Comparison of ENCODE assay signal across 16 cellular contexts in genomic region chr18:62518460-62519375, GRCh38. TPM values are rescaled to one million over a fixed set of nuclear protein-coding genes. Genes with fewer than 3 reads are reported as not detected.
DNase-seq lines count a peak whose midpoint lies in the region; ATAC-seq and TF ChIP-seq lines count a peak whose summit lies in the region.
"Had no signal": no experiment of that assay in that cellular context is flagged by ENCODE, and none has a peak within 500 bp of the region (broad histone marks: within the 10 kb centered on the region; RNA-seq: fewer than 3 reads in every experiment).

No MANE protein-coding gene starts in this region.

- no peak overlapping the region for H2AFZ ChIP-seq in PC-3 (ENCODE audit: low read length)

- H3K4me3 Mint-ChIP-seq in effector memory CD8-positive, alpha-beta T cell, result no peak overlapping the region

- H4K20me1 ChIP-seq in PC-3 (ENCODE audit: low read length), result no peaks in the 10 kb centered on the region

- H3K4me1 ChIP-seq in PC-3 (ENCODE audit: insufficient read depth, low read length), result peaks cover 21% of the 10 kb centered on the region

- peaks cover 4 to 15% of the 10 kb centered on the region in 2 donors for H3K4me1 Mint-ChIP-seq in effector memory CD8-positive, alpha-beta T cell (ENCODE audit: low read depth in 2 of 2)

- H3K4me3 ChIP-seq in PC-3 (ENCODE audit: low read length) (no peak overlapping the region), astrocyte of the spinal cord (ENCODE audit: low read depth, low read length) (no peak overlapping the region)

- CTCF ChIA-PET in PC-3 (lab: Charles Lee), result no interaction called here

- TF ChIP-seq POLR2A in GM18505 (IDR thresholded peaks at IDR 0.05; ENCODE audit: borderline replicate concordance, extremely low read depth, insufficient read depth, insufficient read length), result no peak

- peaks cover 10% of the 10 kb centered on the region for H3K36me3 Mint-ChIP-seq in effector memory CD8-positive, alpha-beta T cell (ENCODE audit: insufficient read depth)

- in situ Hi-C loops in astrocyte of the spinal cord (cut with HindIII; ENCODE audit: low sequenced_read_pairs), result no loop called here

- H3K36me3 ChIP-seq in PC-3 (ENCODE audit: low read depth, low read length), result peaks cover 7% of the 10 kb centered on the region; the same call in 1 of the 2 replicates

- no peaks in the 10 kb centered on the region for H3K27me3 Mint-ChIP-seq in effector memory CD8-positive, alpha-beta T cell

- H3K9me2 ChIP-seq in PC-3 (replicated peaks; ENCODE audit: low read length), result no peaks in the 10 kb centered on the region

- no peak overlapping the region for H3K4me2 ChIP-seq in PC-3 (ENCODE audit: low read length)

- H3K27ac Mint-ChIP-seq in effector memory CD8-positive, alpha-beta T cell, result no peak overlapping the region

- ATAC-seq in PC-3, result no peak
- ATAC-seq in effector memory CD8-positive, alpha-beta T cell (replicated peaks), result no peak
- ATAC-seq in HG02759 (IDR thresholded peaks at IDR 0.05; ENCODE audit: unreplicated experiment), result no peak
- no peak for ATAC-seq in GM18505 (IDR thresholded peaks at IDR 0.05; ENCODE audit: unreplicated experiment)
- ATAC-seq: HCT116 had no signal

- H3K27me3 ChIP-seq in PC-3 (ENCODE audit: low read length), result no peaks in the 10 kb centered on the region

- TF ChIP-seq CTCF in PC-3 (conservative IDR thresholded peaks at IDR 0.05; ENCODE audit: low read depth, low read length), result no peak
- no peak for TF ChIP-seq CTCF in astrocyte of the spinal cord (IDR thresholded peaks at IDR 0.05; ENCODE audit: low read depth, low read length)

- no TSS peak for BruUV-seq in PC-3 (replicated peaks; lab: Mats Ljungman, UMichigan)

- H3F3A ChIP-seq in PC-3 (ENCODE audit: low read length, unreplicated experiment), result no peaks in the 10 kb centered on the region

- intact Hi-C loops in PC-3 (cut with micrococcal nuclease), result no loop called here

- peaks cover 18% of the 10 kb centered on the region for H3K79me2 ChIP-seq in PC-3 (ENCODE audit: low read length)

- H3K9ac ChIP-seq in PC-3 (ENCODE audit: low read length), result no peak overlapping the region

- peak; percentile 14 for DNase-seq in EL
- peak; percentile 56 for DNase-seq in PC-3
- DNase-seq in astrocyte of the spinal cord (ENCODE audit: low read depth, low spot score), result peak; percentile 36
- peak; percentile 74 for DNase-seq in myocyte (ENCODE audit: low read depth)
- DNase-seq in D341Med (ENCODE audit: low spot score), result no peak
- DNase-seq in effector memory CD8-positive, alpha-beta T cell, result no peak
- DNase-seq: C1 segment of cervical spinal cord, Karpas-422, NCI-H1105, NCI-H1694, NCI-H226, NCI-H524 treated with DMSO at 0.1 percent for 48 hours, SHP77 treated with DMSO at 0.1 percent for 48 hours had no signal

- H3K9me3 Mint-ChIP-seq in effector memory CD8-positive, alpha-beta T cell, result peaks cover 0 to 12% of the 10 kb centered on the region in 2 donors

- H3K27ac ChIP-seq in PC-3 (ENCODE audit: low read length), result no peak overlapping the region

- POLR2A ChIA-PET in PC-3 (lab: Charles Lee; ENCODE audit: unreplicated experiment), result no interaction called here

- H3K9me3 ChIP-seq in PC-3 (ENCODE audit: low read length), result peaks cover 9% of the 10 kb centered on the region; the same call in 1 of the 2 replicates

RNA-seq across cellular contexts. Expression of gene ZCCHC2, which starts 4.1 kb away (rescaled TPM):
- total RNA-seq in PC-3 (2014; rRNA removed), result 17.3 and 24.9 TPM in 2 replicates
- 3.6 and 4.5 TPM in 2 replicates for total RNA-seq in myocyte
- polyA plus RNA-seq in myocyte (2012), result 2.7 TPM

Comparison
In these comparisons a context has a peak if more than half of its experiments do, and no peak if none do; other contexts are left out.
1. DNase-seq: peak in EL (single experiment), PC-3 (single experiment), astrocyte of the spinal cord (single experiment) and myocyte (single experiment); none in D341Med (single experiment) and effector memory CD8-positive, alpha-beta T cell (0 of 3).